In genomic region chr6:92047886-92048285, GRCh38 we compare ENCODE assay signal across 24 cellular contexts.
DNase-seq lines count a peak whose midpoint lies in the region; ATAC-seq and TF ChIP-seq lines count a peak whose summit lies in the region.
"Had no signal": no experiment of that assay in that cellular context is flagged by ENCODE, and none has a peak within 500 bp of the region (broad histone marks: within the 10 kb centered on the region; RNA-seq: fewer than 3 reads in every experiment).

No MANE protein-coding gene starts in this region.

- H3K27me3 ChIP-seq in gastrocnemius medialis = no peaks in the 10 kb centered on the region
- H3K27me3 ChIP-seq: stomach had no signal

- TF ChIP-seq CTCF in gastrocnemius medialis (IDR thresholded peaks at IDR 0.05 in 4 of 5, conservative IDR thresholded peaks at IDR 0.05 in 1 of 5) = no peak

- H3K4me1 ChIP-seq in mesodermal cell (ENCODE audit: control insufficient read depth, insufficient read depth, low read length, poor library complexity, severe bottlenecking) (no peaks in the 10 kb centered on the region), gastrocnemius medialis (no peaks in the 10 kb centered on the region)
- H3K4me1 ChIP-seq: Caco-2, left ventricle myocardium inferior, stomach had no signal

- H3K36me3 ChIP-seq in mesodermal cell (ENCODE audit: control insufficient read depth, insufficient read depth, low read length) (no peaks in the 10 kb centered on the region), gastrocnemius medialis (no peaks in the 10 kb centered on the region)
- H3K36me3 ChIP-seq: left ventricle myocardium inferior, stomach had no signal

- intact Hi-C loops in gastrocnemius medialis (cut with DNase I; ENCODE audit: low total_unique reads) = no loop called here

- in situ Hi-C loops in gastrocnemius medialis (cut with MboI; ENCODE audit: low sequenced_read_pairs in 4 of 4) = no loop called here

- WGBS in mesodermal cell (ENCODE audit: insufficient coverage in 2 of 2), 2 experiments = 73 to 90% methylated on average over 3 of the region's 4 CpGs

- peak; percentile 45 for DNase-seq in COLO668 (lab: John Stamatoyannopoulos, UW; ENCODE audit: unreplicated experiment)
- DNase-seq in DMS153 treated with DMSO at 0.1 percent for 48 hours (lab: John Stamatoyannopoulos, UW; ENCODE audit: unreplicated experiment) = peak; percentile 76
- peak; percentile 37 for DNase-seq in NCI-H510A treated with DMSO at 0.1 percent for 48 hours (lab: John Stamatoyannopoulos, UW)
- DNase-seq in NCI-H2081 (lab: John Stamatoyannopoulos, UW) = no peak
- no peak for DNase-seq in gastrocnemius medialis
- DNase-seq: activated CD4-positive, alpha-beta memory T cell treated with anti-CD3 and anti-CD28 coated beads for 36 hours; activated CD4-positive, CD25-positive, alpha-beta regulatory T cell treated with anti-CD3 and anti-CD28 coated beads, Interleukin-2, amount 50 U/mL, for 72 hours; activated naive CD4-positive, alpha-beta T cell treated with Interleukin-2 at 50 U/mL for 16 hours; Caco-2; effector memory CD8-positive, alpha-beta T cell; IMR-90; left ventricle myocardium inferior; MV-4-11; NCI-H1436 treated with DMSO at 0.1 percent for 48 hours; NCI-H446 treated with DMSO at 0.1 percent for 48 hours; stimulated activated CD4-positive, alpha-beta T cell treated with anti-CD3 and anti-CD28 coated beads, Interleukin-12 subunit alpha, Interleukin-12 subunit beta, amount 100 ng/mL, for 4 hours; stimulated activated CD4-positive, alpha-beta T cell treated with anti-CD3 and anti-CD28 coated beads, Interleukin-4, amount 100 ng/mL, for 1 hour; stomach; T-helper 2 cell had no signal

- ATAC-seq in GM19328 (IDR thresholded peaks at IDR 0.05; ENCODE audit: unreplicated experiment) = no peak
- no peak for ATAC-seq in gastrocnemius medialis
- ATAC-seq: effector memory CD8-positive, alpha-beta T cell; Right ventricle myocardium inferior; sciatic nerve had no signal

- no peak for TF ChIP-seq POLR2A in gastrocnemius medialis (IDR thresholded peaks at IDR 0.05)

- H3K27ac ChIP-seq in mesodermal cell (ENCODE audit: low read depth, low read length, severe bottlenecking) (peak overlapping the region; percentile 64), gastrocnemius medialis (no peak overlapping the region)
- H3K27ac ChIP-seq: C4-2B, left ventricle myocardium inferior, stomach had no signal

- H3K4me3 ChIP-seq in mesodermal cell (ENCODE audit: extremely low read depth, insufficient read depth, low read length, poor library complexity, severe bottlenecking) (no peak overlapping the region), gastrocnemius medialis (no peak overlapping the region)
- H3K4me3 ChIP-seq: left ventricle myocardium inferior, stomach had no signal

- H3K9me3 ChIP-seq in mesodermal cell (ENCODE audit: control insufficient read depth, low read length) (no peaks in the 10 kb centered on the region), gastrocnemius medialis (no peaks in the 10 kb centered on the region)
- H3K9me3 ChIP-seq: Caco-2, left ventricle myocardium inferior, stomach had no signal

Comparison
In these comparisons a context has a peak if more than half of its experiments do, and no peak if none do; other contexts are left out.
1. DNase-seq: peak in COLO668 (single experiment), DMS153 treated with DMSO at 0.1 percent for 48 hours (single experiment) and NCI-H510A treated with DMSO at 0.1 percent for 48 hours (single experiment); none in NCI-H2081 (0 of 2) and gastrocnemius medialis (0 of 2).